In the genomic region with DNA sequence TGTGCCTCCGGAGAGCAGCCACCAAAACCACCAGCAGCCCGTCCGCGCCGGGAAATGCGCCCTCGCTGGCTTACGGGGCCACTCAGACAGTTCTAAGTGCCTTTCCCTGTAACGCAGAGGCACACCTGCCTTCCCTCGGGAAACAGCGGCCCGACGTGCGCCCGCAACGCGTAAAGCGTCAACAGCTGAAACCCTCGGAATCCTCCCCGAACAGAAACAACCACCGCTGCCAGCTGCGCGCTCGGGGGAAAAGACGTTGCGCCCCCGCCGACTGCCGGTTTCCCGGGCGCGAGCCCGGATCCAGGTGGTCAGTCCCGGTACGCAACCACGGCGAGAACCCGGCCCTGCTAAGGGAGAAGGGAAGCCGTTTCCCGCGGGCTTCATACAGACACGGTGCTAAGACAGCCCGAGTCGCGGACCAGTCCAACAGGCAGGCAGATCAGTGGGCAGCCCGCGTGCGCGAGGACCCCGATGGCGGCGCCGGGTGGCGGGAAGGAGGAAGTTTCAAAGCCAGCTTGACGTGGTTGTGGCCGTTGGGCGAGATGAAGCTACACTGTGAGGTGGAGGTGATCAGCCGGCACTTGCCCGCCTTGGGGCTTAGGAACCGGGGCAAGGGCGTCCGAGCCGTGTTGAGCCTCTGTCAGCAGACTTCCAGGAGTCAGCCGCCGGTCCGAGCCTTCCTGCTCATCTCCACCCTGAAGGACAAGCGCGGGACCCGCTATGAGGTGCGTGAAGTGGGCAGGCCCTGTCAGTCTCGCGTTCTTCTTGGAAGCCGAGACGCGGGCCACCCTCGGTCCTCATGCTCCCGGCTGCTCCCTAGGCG, we compare ENCODE assay signal across 8 cellular contexts. TPM values are rescaled to one million over a fixed set of nuclear protein-coding genes. Genes with fewer than 3 reads are reported as not detected.
DNase-seq lines count a peak whose midpoint lies in the region; TF ChIP-seq lines count a peak whose summit lies in the region.

A gene with protein sequence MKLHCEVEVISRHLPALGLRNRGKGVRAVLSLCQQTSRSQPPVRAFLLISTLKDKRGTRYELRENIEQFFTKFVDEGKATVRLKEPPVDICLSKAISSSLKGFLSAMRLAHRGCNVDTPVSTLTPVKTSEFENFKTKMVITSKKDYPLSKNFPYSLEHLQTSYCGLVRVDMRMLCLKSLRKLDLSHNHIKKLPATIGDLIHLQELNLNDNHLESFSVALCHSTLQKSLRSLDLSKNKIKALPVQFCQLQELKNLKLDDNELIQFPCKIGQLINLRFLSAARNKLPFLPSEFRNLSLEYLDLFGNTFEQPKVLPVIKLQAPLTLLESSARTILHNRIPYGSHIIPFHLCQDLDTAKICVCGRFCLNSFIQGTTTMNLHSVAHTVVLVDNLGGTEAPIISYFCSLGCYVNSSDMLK (plus strand): TSS at position 462 of the 823 bp plus-strand sequence. CDS start 81 bp downstream, at position 543.

- peak within 1 kb of the TSS; percentile 93 for H3K4me3 ChIP-seq in H7 (ENCODE audit: insufficient read depth, low read depth, low read length)
- H3K4me3 ChIP-seq in foreskin fibroblast (ENCODE audit: low read depth in 1 of 2, low read length in 2 of 2), result peak within 1 kb of the TSS; percentile 78 to 98
- peak within 1 kb of the TSS; percentile 98 for H3K4me3 ChIP-seq in neuron (ENCODE audit: low read length)

- peaks cover 15% of the 10 kb centered on the region for H3K4me1 ChIP-seq in neuron (ENCODE audit: insufficient read depth, low read length)

- H3K36me3 ChIP-seq in H7 (replicated peaks; ENCODE audit: control insufficient read depth, insufficient read depth, low read length) (peaks cover 1% of the 10 kb centered on the region; the same call in 1 of the 2 replicates), neuron (ENCODE audit: insufficient read depth, low read length) (peaks cover 14% of the 10 kb centered on the region)

- DNase-seq in ELR (ENCODE audit: low read depth), result peak; percentile 94
- peak; percentile 88 for DNase-seq in H7
- DNase-seq in M059J (ENCODE audit: low read depth), result peak; percentile 88
- peak; percentile 84 to 86 for DNase-seq in SHP77 (lab: John Stamatoyannopoulos, UW)
- peak; percentile 77 for DNase-seq in activated gamma-delta T cell treated with anti-CD3 and anti-CD28 coated beads, Interleukin-2, amount 50 U/mL, for 16 hours (ENCODE audit: low read depth)
- DNase-seq in foreskin fibroblast, result peak; percentile 81 to 89
- DNase-seq in stromal cell of bone marrow (ENCODE audit: low read depth), result peak; percentile 55

- no peaks in the 10 kb centered on the region for H3K9me3 ChIP-seq in neuron (ENCODE audit: low read length)

- peak within 1 kb of the TSS; percentile 95 for H2AFZ ChIP-seq in neuron (ENCODE audit: low read depth, low read length)

- no peak for TF ChIP-seq CTCF in foreskin fibroblast (IDR thresholded peaks at IDR 0.05; ENCODE audit: low read depth, low read length)

- H3K27me3 ChIP-seq in H7 (ENCODE audit: control insufficient read depth, insufficient read depth, low read length) (no peaks in the 10 kb centered on the region), neuron (ENCODE audit: insufficient read depth, low read length) (no peaks in the 10 kb centered on the region)

RNA-seq across cellular contexts. Expression of the gene that starts here (rescaled TPM):
- total RNA-seq in H7 (2014; rRNA removed; shearing (Covaris generic)), result 40.2 and 47.9 TPM in 2 replicates
- 45.9 and 48.6 TPM in 2 replicates for total RNA-seq in M059J (2014; rRNA removed; shearing (Covaris generic))

Comparison
In these comparisons a context has a peak if more than half of its experiments do, and no peak if none do; other contexts are left out.
1. Peak in every context shown above with its lines: DNase-seq and H3K4me3 ChIP-seq.